In genomic region chr3:71778353-71778752, GRCh38 we compare ENCODE assay signal across 23 cellular contexts. TPM values are rescaled to one million over a fixed set of nuclear protein-coding genes. Genes with fewer than 3 reads are reported as not detected.
"Had no signal": no experiment of that assay in that cellular context is flagged by ENCODE, and none has a peak within 500 bp of the region (broad histone marks: within the 10 kb centered on the region; RNA-seq: fewer than 3 reads in every experiment).

No MANE protein-coding gene starts in this region.

- DNase-seq: activated CD4-positive, alpha-beta T cell treated with anti-CD3 and anti-CD28 coated beads, Interleukin-2, amount 10 ng/mL, durations not matched to agents 24 days and 14 days; activated CD8-positive, alpha-beta memory T cell treated with anti-CD3 and anti-CD28 coated beads for 24 hours; activated gamma-delta T cell; activated naive CD4-positive, alpha-beta T cell treated with anti-CD3 and anti-CD28 coated beads, Interleukin-2, amount 50 U/mL, for 16 hours; activated naive CD8-positive, alpha-beta T cell treated with anti-CD3 and anti-CD28 coated beads, Interleukin-2, amount 50 U/mL, for 24 hours; cerebellar nuclear complex; esophagus squamous epithelium; gastrocnemius medialis; hippocampal formation; left ventricle myocardium superior; mammary epithelial cell; naive thymus-derived CD8-positive, alpha-beta T cell; ovary; psoas muscle; stimulated activated CD4-positive, alpha-beta T cell treated with anti-CD3 and anti-CD28 coated beads, Interleukin-12 subunit alpha, Interleukin-12 subunit beta, amount 100 ng/mL, for 4 hours; stimulated activated naive CD8-positive, alpha-beta T cell treated with anti-CD3 and anti-CD28 coated beads, Interleukin-15, amount 100 ng/mL, for 72 hours; T-cell; tibial artery had no signal

- H3K4me3 ChIP-seq: coronary artery, esophagus squamous epithelium, gastrocnemius medialis, ovary, psoas muscle, right atrium auricular region, tibial artery had no signal

- H3K36me3 Mint-ChIP-seq: mesothelial cell of epicardium; naive thymus-derived CD8-positive, alpha-beta T cell; T-cell; WTC11 had no signal

- H3K4me1 Mint-ChIP-seq: mesothelial cell of epicardium had no signal

- H3K36me3 ChIP-seq: esophagus squamous epithelium, gastrocnemius medialis, ovary, right atrium auricular region, tibial artery had no signal

- H3K9me3 Mint-ChIP-seq: activated CD4-positive, alpha-beta T cell treated with anti-CD3 and anti-CD28 coated beads, Interleukin-2, amount 10 ng/mL, durations not matched to agents 24 days and 14 days; activated naive CD8-positive, alpha-beta T cell treated with anti-CD3 and anti-CD28 coated beads, Interleukin-2, amount 50 U/mL, for 24 hours; mesothelial cell of epicardium; naive thymus-derived CD8-positive, alpha-beta T cell; stimulated activated naive CD8-positive, alpha-beta T cell treated with anti-CD3 and anti-CD28 coated beads, Interleukin-15, amount 100 ng/mL, for 72 hours; T-cell; WTC11 had no signal

- H3K27me3 ChIP-seq: ovary had no signal

- H3K9me3 ChIP-seq: esophagus squamous epithelium, gastrocnemius medialis, ovary, psoas muscle, right atrium auricular region, tibial artery had no signal

- H3K27ac ChIP-seq: coronary artery, esophagus squamous epithelium, gastrocnemius medialis, ovary, psoas muscle, right atrium auricular region, tibial artery had no signal

- H3K4me1 ChIP-seq: esophagus squamous epithelium, gastrocnemius medialis, psoas muscle, right atrium auricular region, tibial artery had no signal

- ATAC-seq: activated naive CD8-positive, alpha-beta T cell treated with anti-CD3 and anti-CD28 coated beads, Interleukin-2, amount 50 U/mL, for 24 hours; gastrocnemius medialis; left ventricle myocardium superior; naive thymus-derived CD8-positive, alpha-beta T cell; psoas muscle; stimulated activated naive CD8-positive, alpha-beta T cell treated with anti-CD3 and anti-CD28 coated beads, Interleukin-15, amount 100 ng/mL, for 72 hours; T-cell; WTC11 had no signal

- H3K4me3 Mint-ChIP-seq: activated CD4-positive, alpha-beta T cell treated with anti-CD3 and anti-CD28 coated beads, Interleukin-2, amount 10 ng/mL, durations not matched to agents 24 days and 14 days; activated naive CD8-positive, alpha-beta T cell treated with anti-CD3 and anti-CD28 coated beads, Interleukin-2, amount 50 U/mL, for 24 hours; mesothelial cell of epicardium; naive thymus-derived CD8-positive, alpha-beta T cell; stimulated activated naive CD8-positive, alpha-beta T cell treated with anti-CD3 and anti-CD28 coated beads, Interleukin-15, amount 100 ng/mL, for 72 hours; T-cell; WTC11 had no signal

- H3K27ac Mint-ChIP-seq: activated CD4-positive, alpha-beta T cell treated with anti-CD3 and anti-CD28 coated beads, Interleukin-2, amount 10 ng/mL, durations not matched to agents 24 days and 14 days; activated naive CD8-positive, alpha-beta T cell treated with anti-CD3 and anti-CD28 coated beads, Interleukin-2, amount 50 U/mL, for 24 hours; mesothelial cell of epicardium; naive thymus-derived CD8-positive, alpha-beta T cell; stimulated activated naive CD8-positive, alpha-beta T cell treated with anti-CD3 and anti-CD28 coated beads, Interleukin-15, amount 100 ng/mL, for 72 hours; T-cell; WTC11 had no signal

RNA-seq across cellular contexts. Expression of gene PROK2, which starts 6.6 kb away (rescaled TPM):
- total RNA-seq: activated CD4-positive, alpha-beta T cell treated with anti-CD3 and anti-CD28 coated beads, Interleukin-2, amount 10 ng/mL, durations not matched to agents 24 days and 14 days; mammary epithelial cell; mesothelial cell of epicardium; naive thymus-derived CD8-positive, alpha-beta T cell; ureter had no signal
- polyA plus RNA-seq: mammary epithelial cell had no signal
